ENCODE assay signal across 26 cellular contexts in genomic region chr2:25651782-25652455, GRCh38. TPM values are rescaled to one million over a fixed set of nuclear protein-coding genes. Genes with fewer than 3 reads are reported as not detected.
DNase-seq lines count a peak whose midpoint lies in the region; ATAC-seq, FAIRE-seq and TF ChIP-seq lines count a peak whose summit lies in the region.
"Had no signal": no experiment of that assay in that cellular context is flagged by ENCODE, and none has a peak within 500 bp of the region (broad histone marks: within the 10 kb centered on the region; RNA-seq: fewer than 3 reads in every experiment).

No MANE protein-coding gene starts in this region.

- in situ Hi-C loops in HepG2 (cut with HindIII; ENCODE audit: extremely low pct_ligation_motif_present, low pct_unique_long_range_greater_than_20kb) = no loop called here

- H4K20me1 ChIP-seq in HepG2 (ENCODE audit: insufficient read depth, low read length) (no peaks in the 10 kb centered on the region), keratinocyte (ENCODE audit: control insufficient read depth, extremely low read depth, insufficient read depth, low read length) (no peaks in the 10 kb centered on the region)

- H2AFZ ChIP-seq in HepG2 (ENCODE audit: low read length) (no peak overlapping the region), keratinocyte (ENCODE audit: control insufficient read depth, low read length) (no peak overlapping the region)

- no peaks in the 10 kb centered on the region; a peak in 2 of 5 replicates for H3K36me3 ChIP-seq in HepG2 (replicated peaks in 1 of 2; ENCODE audit: control insufficient read depth in 1 of 2, insufficient read depth in 2 of 2, low read length in 2 of 2)
- H3K36me3 ChIP-seq in right lobe of liver = no peaks in the 10 kb centered on the region
- peaks cover 3 to 4% of the 10 kb centered on the region in 2 experiments for H3K36me3 ChIP-seq in keratinocyte (ENCODE audit: control insufficient read depth in 2 of 2, extremely low read depth in 1 of 2, insufficient read depth in 2 of 2, low read length in 2 of 2)
- H3K36me3 ChIP-seq: BE2C, MG63, Peyer's patch had no signal

- WGBS in HepG2 (ENCODE audit: low lambda C conversion rate) = 28% methylated on average over 1 of the region's 1 CpG
- WGBS in right lobe of liver (ENCODE audit: insufficient coverage, low coverage, low lambda C conversion rate, missing lambda C conversion rate) = 50% methylated on average over 1 of the region's 1 CpG

- CTCF ChIA-PET in HepG2 (lab: Yijun Ruan, JAX; ENCODE audit: low intra/inter-chr PET ratio, low total read pairs) = no interaction called here

- H3K27me3 ChIP-seq in HepG2 (ENCODE audit: control insufficient read depth in 1 of 2, insufficient read depth in 2 of 2, low read length in 2 of 2) = no peaks in the 10 kb centered on the region
- H3K27me3 ChIP-seq in right lobe of liver = no peaks in the 10 kb centered on the region
- H3K27me3 ChIP-seq in keratinocyte (ENCODE audit: control insufficient read depth, extremely low read depth, insufficient read depth, low read length) = no peaks in the 10 kb centered on the region
- H3K27me3 ChIP-seq: BE2C, MG63, Peyer's patch had no signal

- H3K9me3 ChIP-seq in HepG2 (ENCODE audit: low read length) = no peaks in the 10 kb centered on the region
- H3K9me3 ChIP-seq in right lobe of liver = no peaks in the 10 kb centered on the region
- no peaks in the 10 kb centered on the region for H3K9me3 ChIP-seq in keratinocyte (ENCODE audit: control insufficient read depth, low read depth, low read length)
- H3K9me3 ChIP-seq: BE2C, MG63, Peyer's patch had no signal

- BruUV-seq in HepG2 (replicated peaks; lab: Mats Ljungman, UMichigan) = no TSS peak

- ATAC-seq in HepG2 (peak; percentile 52; the same call in 2 of the 3 replicates), right lobe of liver (no peak), HG02981 (IDR thresholded peaks at IDR 0.05; ENCODE audit: unreplicated experiment) (no peak), GM21786 (IDR thresholded peaks at IDR 0.05; ENCODE audit: unreplicated experiment) (no peak)
- ATAC-seq: K562 had no signal

- H3K4me2 ChIP-seq in HepG2 (ENCODE audit: low read depth, low read length) (no peak overlapping the region), keratinocyte (ENCODE audit: control insufficient read depth, extremely low read depth, insufficient read depth, low read depth, low read length) (peak overlapping the region; percentile 20)

- DNase-seq in HepG2 (ENCODE audit: low spot score) (peak; percentile 65), right lobe of liver (no peak), epithelial cell of esophagus (ENCODE audit: low read depth) (peak; percentile 55), keratinocyte (ENCODE audit: low read depth, low spot score) (no peak), NOMO-1 (lab: John Stamatoyannopoulos, UW; ENCODE audit: unreplicated experiment in 2 of 2) (no peak), NCI-H82 (lab: John Stamatoyannopoulos, UW) (no peak)
- DNase-seq: 8988T; ACHN; BE2C; Calu3; CD8-positive, alpha-beta memory T cell; DMS79 treated with DMSO at 0.1 percent for 48 hours; Kasumi-1; MG63; NCI-H2029 treated with DMSO at 0.1 percent for 48 hours; NCI-H446 treated with DMSO at 0.1 percent for 48 hours; NCI-H526 treated with DMSO at 0.1 percent for 48 hours; Peyer's patch; SIG-M5 had no signal

- TF ChIP-seq CTCF in HepG2 (CRISPR knock-in tag; IDR thresholded peaks at IDR 0.05) = no peak
- TF ChIP-seq CTCF in right lobe of liver (IDR thresholded peaks at IDR 0.05) = no peak
- TF ChIP-seq CTCF in epithelial cell of esophagus (IDR thresholded peaks at IDR 0.05; ENCODE audit: insufficient read depth, low read depth, low read length, missing control alignments) = no peak
- TF ChIP-seq CTCF in keratinocyte (optimal IDR thresholded peaks at IDR 0.05 in 1 of 3, IDR thresholded peaks at IDR 0.05 in 1 of 3, conservative IDR thresholded peaks at IDR 0.05 in 1 of 3; ENCODE audit: extremely low read depth in 1 of 3, insufficient read depth in 2 of 3, low read length in 3 of 3) = no peak

- intact Hi-C loops in HepG2 (cut with micrococcal nuclease; ENCODE audit: unreplicated experiment) (no loop called here), right lobe of liver (cut with DNase I) (no loop called here)

- dilution Hi-C loops in keratinocyte (cut with MboI; ENCODE audit: extremely low pct_ligation_motif_present, low sequenced_read_pairs) = no loop called here

- H3K4me1 ChIP-seq in HepG2 (ENCODE audit: insufficient read depth, low read length) (peaks cover 14% of the 10 kb centered on the region), right lobe of liver (no peaks in the 10 kb centered on the region), keratinocyte (ENCODE audit: control insufficient read depth, extremely low read depth, insufficient read depth, low read length) (peaks cover 41% of the 10 kb centered on the region)
- H3K4me1 ChIP-seq: BE2C, Peyer's patch had no signal

- FAIRE-seq in HepG2 (lab: Jason Lieb, UNC) (no peak), keratinocyte (lab: Jason Lieb, UNC) (no peak)
- FAIRE-seq: GM12892, GM19239, H54, K562 had no signal

- POLR2A ChIA-PET in HepG2 (lab: Yijun Ruan, JAX) = no interaction called here

- H3K9ac ChIP-seq in HepG2 (ENCODE audit: insufficient read depth, low read depth, low read length) (no peak overlapping the region), keratinocyte (ENCODE audit: control insufficient read depth, extremely low read depth, insufficient read depth, low read length) (no peak overlapping the region)

- H3K27ac ChIP-seq in HepG2 (ENCODE audit: extremely low read length, insufficient read depth, low read length) = no peak overlapping the region
- no peak overlapping the region for H3K27ac ChIP-seq in right lobe of liver
- no peak overlapping the region for H3K27ac ChIP-seq in keratinocyte (ENCODE audit: control insufficient read depth, insufficient read depth, low read length)
- H3K27ac ChIP-seq: Peyer's patch, SK-N-MC had no signal

- H3K4me3 ChIP-seq in HepG2 (replicated peaks in 1 of 3; ENCODE audit: insufficient read depth in 1 of 3, low read depth in 2 of 3, low read length in 3 of 3) (no peak overlapping the region), right lobe of liver (no peak overlapping the region), epithelial cell of esophagus (ENCODE audit: low read length) (no peak overlapping the region), keratinocyte (ENCODE audit: control insufficient read depth in 2 of 3, extremely low read depth in 1 of 3, insufficient read depth in 2 of 3, low read depth in 1 of 3, low read length in 3 of 3) (no peak overlapping the region)
- H3K4me3 ChIP-seq: K562, MG63, Peyer's patch, SK-N-MC had no signal

- no peaks in the 10 kb centered on the region for H3K9me1 ChIP-seq in keratinocyte (ENCODE audit: control insufficient read depth, extremely low read depth, insufficient read depth, low read length)

- H3K79me2 ChIP-seq in HepG2 (ENCODE audit: insufficient read depth, low read length) = no peaks in the 10 kb centered on the region
- peaks cover 19% of the 10 kb centered on the region for H3K79me2 ChIP-seq in keratinocyte (ENCODE audit: control insufficient read depth, insufficient read depth, low read length)

- TF ChIP-seq RAD21 in HepG2 (CRISPR knock-in tag; IDR thresholded peaks at IDR 0.05) = no peak

- TF ChIP-seq EP300 in HepG2 (IDR thresholded peaks at IDR 0.05; ENCODE audit: low read depth in 2 of 2, low read length in 2 of 2) = peak in 1 of 2 experiments; percentile 18; a peak in 1 of 4 replicates
- no peak for TF ChIP-seq EP300 in HepG2 (CRISPR knock-in tag; IDR thresholded peaks at IDR 0.05; ENCODE audit: borderline replicate concordance)

- TF ChIP-seq POLR2A in HepG2 (IDR thresholded peaks at IDR 0.05; ENCODE audit: insufficient read depth in 1 of 2, low read depth in 2 of 2, low read length in 2 of 2) (no peak), right lobe of liver (IDR thresholded peaks at IDR 0.05) (no peak)

RNA-seq across cellular contexts. Expression of gene DTNB, which starts 21.5 kb away (rescaled TPM):
- total RNA-seq in HepG2 (2016; rRNA removed; fragmentation: Illumina TruSeq; extraction: Trizol) = 13.7 and 14.4 TPM in 2 replicates
- total RNA-seq in HepG2 (2016; cell fraction: cytosol; rRNA removed; fragmentation: Illumina TruSeq; extraction: Trizol; ENCODE audit: low read depth) = 28.9 and 34.5 TPM in 2 replicates
- 13.7 and 14.4 TPM in 2 replicates for total RNA-seq in HepG2 (2016; cell fraction: insoluble cytoplasmic fraction; rRNA removed; fragmentation: Illumina TruSeq; extraction: Trizol)
- 30.4 and 34.2 TPM in 2 replicates for total RNA-seq in HepG2 (2016; cell fraction: membrane; rRNA removed; fragmentation: Illumina TruSeq; extraction: Trizol)
- total RNA-seq in HepG2 (2016; cell fraction: nucleus; rRNA removed; fragmentation: Illumina TruSeq; extraction: Trizol) = 19.0 and 20.2 TPM in 2 replicates
- polyA plus RNA-seq in HepG2 (2011; rRNA removed) = 21.7 and 23.9 TPM in 2 replicates
- 10.9 and 12.5 TPM in 2 replicates for polyA plus RNA-seq in HepG2 (2011; cell fraction: cytosol; rRNA removed)
- 20.1 and 22.6 TPM in 2 replicates for polyA plus RNA-seq in HepG2 (2011; cell fraction: nucleus; rRNA removed)
- 9.6 and 10.4 TPM in 2 replicates for polyA plus RNA-seq in HepG2 (2012)
- polyA plus RNA-seq in HepG2 (2016; cell fraction: cytosol; fragmentation: Illumina TruSeq; extraction: Trizol; ENCODE audit: low read depth) = 26.8 and 31.6 TPM in 2 replicates
- polyA plus RNA-seq in HepG2 (2016; cell fraction: insoluble cytoplasmic fraction; fragmentation: Illumina TruSeq; extraction: Trizol; ENCODE audit: low read depth) = 13.2 and 14.8 TPM in 2 replicates
- polyA plus RNA-seq in HepG2 (2016; cell fraction: membrane; fragmentation: Illumina TruSeq; extraction: Trizol; ENCODE audit: low read depth) = 33.3 and 36.1 TPM in 2 replicates
- polyA plus RNA-seq in HepG2 (2016; cell fraction: nucleus; fragmentation: Illumina TruSeq; extraction: Trizol; ENCODE audit: insufficient read depth, low read depth) = 18.4 and 20.4 TPM in 2 replicates
- polyA minus RNA-seq in HepG2 (2011; rRNA and poly(A)+ RNA removed; ENCODE audit: low replicate concordance) = 26.2 and 31.7 TPM in 2 replicates
- polyA minus RNA-seq in HepG2 (2011; cell fraction: cytosol; rRNA and poly(A)+ RNA removed) = 10.5 and 13.8 TPM in 2 replicates
- polyA minus RNA-seq in HepG2 (2011; cell fraction: nucleus; rRNA and poly(A)+ RNA removed) = 41.6 and 48.1 TPM in 2 replicates
- total RNA-seq in right lobe of liver = 10 to 100 TPM in 1 of 6 experiments, 1 to 10 TPM in 5; 7.0 to 10.3 (median 8.8) TPM
- 19.5 to 31.5 TPM (median 28.2 TPM) in 3 replicates for polyA plus RNA-seq in keratinocyte
- polyA plus RNA-seq in keratinocyte (2011; ENCODE audit: low read depth) = 23.4 TPM
- polyA plus RNA-seq in keratinocyte (2011; cell fraction: cytosol; rRNA removed) = 21.8 and 29.0 TPM in 2 replicates
- polyA plus RNA-seq in keratinocyte (2011; cell fraction: nucleus; rRNA removed) = 26.7 and 27.7 TPM in 2 replicates
- polyA plus RNA-seq in keratinocyte (2012; ENCODE audit: low replicate concordance) = 20.2 and 24.2 TPM in 2 replicates
- 31.0 to 47.4 TPM (median 32.8 TPM) in 3 replicates for polyA minus RNA-seq in keratinocyte
- polyA minus RNA-seq in keratinocyte (2011; cell fraction: cytosol; rRNA and poly(A)+ RNA removed) = 27.8 TPM
- 16.8 and 48.4 TPM in 2 replicates for polyA minus RNA-seq in keratinocyte (2011; cell fraction: nucleus; rRNA and poly(A)+ RNA removed)

Comparison
In these comparisons a context has a peak if more than half of its experiments do, and no peak if none do; other contexts are left out.
1. DNase-seq: peak in HepG2 (single experiment) and epithelial cell of esophagus (single experiment); none in right lobe of liver (0 of 3), keratinocyte (single experiment), NOMO-1 (0 of 2) and NCI-H82 (single experiment).